Comparison of ENCODE assay signal across 1 cellular context in the genomic region with DNA sequence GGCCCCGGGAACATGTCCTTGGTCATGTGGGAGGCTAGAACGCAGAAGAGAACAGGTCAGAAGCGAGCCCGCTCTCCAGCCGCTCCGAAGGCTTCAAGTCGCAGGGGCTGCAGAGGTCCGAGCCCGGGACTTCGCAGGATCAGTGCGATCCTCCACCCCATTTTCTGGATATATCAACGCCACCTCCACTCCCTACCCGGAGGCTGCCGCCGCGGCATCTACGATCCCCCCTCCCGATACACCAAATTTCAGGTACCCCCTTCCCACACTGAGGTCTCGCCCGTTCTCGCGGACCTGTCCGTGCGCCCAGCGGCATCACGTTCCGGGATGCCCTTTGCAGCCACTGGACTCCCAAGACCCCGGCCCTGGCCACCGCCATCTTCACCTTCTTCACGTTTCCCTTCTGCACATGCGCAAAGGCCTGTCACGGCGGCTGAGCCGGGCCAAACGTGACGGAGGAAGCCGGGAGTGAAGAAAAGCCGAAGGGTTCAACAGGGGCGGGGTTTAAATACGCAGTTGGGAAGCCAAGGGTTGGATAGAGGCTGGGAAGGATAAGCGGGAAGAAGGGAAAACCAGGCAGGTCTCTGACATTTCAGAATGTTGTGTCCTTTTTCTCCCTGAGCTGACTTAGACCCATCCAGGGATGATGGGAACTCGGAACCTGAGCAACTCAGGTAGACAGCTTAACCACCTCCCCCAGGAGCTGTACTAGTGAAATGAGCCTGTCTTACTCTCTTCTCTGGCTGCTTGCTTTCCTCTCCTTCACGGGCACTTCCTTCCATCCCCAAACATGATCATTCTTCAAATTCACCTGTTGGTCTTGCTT.
TF ChIP-seq lines count a peak whose summit lies in the region.

NDUFB8 (minus strand) TSS at position 399 of the 826 bp plus-strand sequence; CDS start at position 379, 20 bp downstream.

TF ChIP-seq in K562, 482 proteins besides CTCF, POLR2A, EP300 and RAD21 (continued from another document and continues in another):
- no peak for TF ChIP-seq BRF2 (IDR thresholded peaks at IDR 0.05; ENCODE audit: borderline replicate concordance, insufficient read depth, insufficient read length)
- peak; percentile 63 for TF ChIP-seq POLR2AphosphoS5 (IDR thresholded peaks at IDR 0.05; ENCODE audit: control insufficient read depth, insufficient read depth, low read depth, low read length)
- TF ChIP-seq NONO (IDR thresholded peaks at IDR 0.05; ENCODE audit: low read depth in 2 of 2, low read length in 1 of 2) = 0 out of 4 replicates have a peak, but pooled peaks of 1 of the 2 experiments have one; percentile 38
- TF ChIP-seq, protein P1, sequence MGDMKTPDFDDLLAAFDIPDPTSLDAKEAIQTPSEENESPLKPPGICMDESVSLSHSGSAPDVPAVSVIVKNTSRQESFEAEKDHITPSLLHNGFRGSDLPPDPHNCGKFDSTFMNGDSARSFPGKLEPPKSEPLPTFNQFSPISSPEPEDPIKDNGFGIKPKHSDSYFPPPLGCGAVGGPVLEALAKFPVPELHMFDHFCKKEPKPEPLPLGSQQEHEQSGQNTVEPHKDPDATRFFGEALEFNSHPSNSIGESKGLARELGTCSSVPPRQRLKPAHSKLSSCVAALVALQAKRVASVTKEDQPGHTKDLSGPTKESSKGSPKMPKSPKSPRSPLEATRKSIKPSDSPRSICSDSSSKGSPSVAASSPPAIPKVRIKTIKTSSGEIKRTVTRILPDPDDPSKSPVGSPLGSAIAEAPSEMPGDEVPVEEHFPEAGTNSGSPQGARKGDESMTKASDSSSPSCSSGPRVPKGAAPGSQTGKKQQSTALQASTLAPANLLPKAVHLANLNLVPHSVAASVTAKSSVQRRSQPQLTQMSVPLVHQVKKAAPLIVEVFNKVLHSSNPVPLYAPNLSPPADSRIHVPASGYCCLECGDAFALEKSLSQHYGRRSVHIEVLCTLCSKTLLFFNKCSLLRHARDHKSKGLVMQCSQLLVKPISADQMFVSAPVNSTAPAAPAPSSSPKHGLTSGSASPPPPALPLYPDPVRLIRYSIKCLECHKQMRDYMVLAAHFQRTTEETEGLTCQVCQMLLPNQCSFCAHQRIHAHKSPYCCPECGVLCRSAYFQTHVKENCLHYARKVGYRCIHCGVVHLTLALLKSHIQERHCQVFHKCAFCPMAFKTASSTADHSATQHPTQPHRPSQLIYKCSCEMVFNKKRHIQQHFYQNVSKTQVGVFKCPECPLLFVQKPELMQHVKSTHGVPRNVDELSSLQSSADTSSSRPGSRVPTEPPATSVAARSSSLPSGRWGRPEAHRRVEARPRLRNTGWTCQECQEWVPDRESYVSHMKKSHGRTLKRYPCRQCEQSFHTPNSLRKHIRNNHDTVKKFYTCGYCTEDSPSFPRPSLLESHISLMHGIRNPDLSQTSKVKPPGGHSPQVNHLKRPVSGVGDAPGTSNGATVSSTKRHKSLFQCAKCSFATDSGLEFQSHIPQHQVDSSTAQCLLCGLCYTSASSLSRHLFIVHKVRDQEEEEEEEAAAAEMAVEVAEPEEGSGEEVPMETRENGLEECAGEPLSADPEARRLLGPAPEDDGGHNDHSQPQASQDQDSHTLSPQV (IDR thresholded peaks at IDR 0.05) = peak; percentile 30; the same call in 1 of the 2 replicates
- TF ChIP-seq ZBTB7A (IDR thresholded peaks at IDR 0.05; ENCODE audit: borderline replicate concordance, control insufficient read depth, low read depth, low read length) = 0 out of 2 replicates have a peak, but pooled peaks have one; percentile 33
- no peak for TF ChIP-seq GATA2 (CRISPR knock-in tag; IDR thresholded peaks at IDR 0.05)
- no peak for TF ChIP-seq BRD4 (IDR thresholded peaks at IDR 0.05)
- 0 out of 2 replicates have a peak, but pooled peaks have one; percentile 32 for TF ChIP-seq ZNF24 (IDR thresholded peaks at IDR 0.05)
- TF ChIP-seq, protein P2, sequence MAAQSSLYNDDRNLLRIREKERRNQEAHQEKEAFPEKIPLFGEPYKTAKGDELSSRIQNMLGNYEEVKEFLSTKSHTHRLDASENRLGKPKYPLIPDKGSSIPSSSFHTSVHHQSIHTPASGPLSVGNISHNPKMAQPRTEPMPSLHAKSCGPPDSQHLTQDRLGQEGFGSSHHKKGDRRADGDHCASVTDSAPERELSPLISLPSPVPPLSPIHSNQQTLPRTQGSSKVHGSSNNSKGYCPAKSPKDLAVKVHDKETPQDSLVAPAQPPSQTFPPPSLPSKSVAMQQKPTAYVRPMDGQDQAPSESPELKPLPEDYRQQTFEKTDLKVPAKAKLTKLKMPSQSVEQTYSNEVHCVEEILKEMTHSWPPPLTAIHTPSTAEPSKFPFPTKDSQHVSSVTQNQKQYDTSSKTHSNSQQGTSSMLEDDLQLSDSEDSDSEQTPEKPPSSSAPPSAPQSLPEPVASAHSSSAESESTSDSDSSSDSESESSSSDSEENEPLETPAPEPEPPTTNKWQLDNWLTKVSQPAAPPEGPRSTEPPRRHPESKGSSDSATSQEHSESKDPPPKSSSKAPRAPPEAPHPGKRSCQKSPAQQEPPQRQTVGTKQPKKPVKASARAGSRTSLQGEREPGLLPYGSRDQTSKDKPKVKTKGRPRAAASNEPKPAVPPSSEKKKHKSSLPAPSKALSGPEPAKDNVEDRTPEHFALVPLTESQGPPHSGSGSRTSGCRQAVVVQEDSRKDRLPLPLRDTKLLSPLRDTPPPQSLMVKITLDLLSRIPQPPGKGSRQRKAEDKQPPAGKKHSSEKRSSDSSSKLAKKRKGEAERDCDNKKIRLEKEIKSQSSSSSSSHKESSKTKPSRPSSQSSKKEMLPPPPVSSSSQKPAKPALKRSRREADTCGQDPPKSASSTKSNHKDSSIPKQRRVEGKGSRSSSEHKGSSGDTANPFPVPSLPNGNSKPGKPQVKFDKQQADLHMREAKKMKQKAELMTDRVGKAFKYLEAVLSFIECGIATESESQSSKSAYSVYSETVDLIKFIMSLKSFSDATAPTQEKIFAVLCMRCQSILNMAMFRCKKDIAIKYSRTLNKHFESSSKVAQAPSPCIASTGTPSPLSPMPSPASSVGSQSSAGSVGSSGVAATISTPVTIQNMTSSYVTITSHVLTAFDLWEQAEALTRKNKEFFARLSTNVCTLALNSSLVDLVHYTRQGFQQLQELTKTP (IDR thresholded peaks at IDR 0.05; ENCODE audit: low read depth in 1 of 2, partially characterized antibody in 2 of 2) = peak in 1 of 2 experiments; percentile 45
- TF ChIP-seq TFE3 (CRISPR knock-in tag; IDR thresholded peaks at IDR 0.05) = no peak
- TF ChIP-seq TAF7 (tag; IDR thresholded peaks at IDR 0.05) = peak; percentile 73
- peak; percentile 16; the same call in 1 of the 2 replicates for TF ChIP-seq NFIC (IDR thresholded peaks at IDR 0.05)
- TF ChIP-seq, protein P3, sequence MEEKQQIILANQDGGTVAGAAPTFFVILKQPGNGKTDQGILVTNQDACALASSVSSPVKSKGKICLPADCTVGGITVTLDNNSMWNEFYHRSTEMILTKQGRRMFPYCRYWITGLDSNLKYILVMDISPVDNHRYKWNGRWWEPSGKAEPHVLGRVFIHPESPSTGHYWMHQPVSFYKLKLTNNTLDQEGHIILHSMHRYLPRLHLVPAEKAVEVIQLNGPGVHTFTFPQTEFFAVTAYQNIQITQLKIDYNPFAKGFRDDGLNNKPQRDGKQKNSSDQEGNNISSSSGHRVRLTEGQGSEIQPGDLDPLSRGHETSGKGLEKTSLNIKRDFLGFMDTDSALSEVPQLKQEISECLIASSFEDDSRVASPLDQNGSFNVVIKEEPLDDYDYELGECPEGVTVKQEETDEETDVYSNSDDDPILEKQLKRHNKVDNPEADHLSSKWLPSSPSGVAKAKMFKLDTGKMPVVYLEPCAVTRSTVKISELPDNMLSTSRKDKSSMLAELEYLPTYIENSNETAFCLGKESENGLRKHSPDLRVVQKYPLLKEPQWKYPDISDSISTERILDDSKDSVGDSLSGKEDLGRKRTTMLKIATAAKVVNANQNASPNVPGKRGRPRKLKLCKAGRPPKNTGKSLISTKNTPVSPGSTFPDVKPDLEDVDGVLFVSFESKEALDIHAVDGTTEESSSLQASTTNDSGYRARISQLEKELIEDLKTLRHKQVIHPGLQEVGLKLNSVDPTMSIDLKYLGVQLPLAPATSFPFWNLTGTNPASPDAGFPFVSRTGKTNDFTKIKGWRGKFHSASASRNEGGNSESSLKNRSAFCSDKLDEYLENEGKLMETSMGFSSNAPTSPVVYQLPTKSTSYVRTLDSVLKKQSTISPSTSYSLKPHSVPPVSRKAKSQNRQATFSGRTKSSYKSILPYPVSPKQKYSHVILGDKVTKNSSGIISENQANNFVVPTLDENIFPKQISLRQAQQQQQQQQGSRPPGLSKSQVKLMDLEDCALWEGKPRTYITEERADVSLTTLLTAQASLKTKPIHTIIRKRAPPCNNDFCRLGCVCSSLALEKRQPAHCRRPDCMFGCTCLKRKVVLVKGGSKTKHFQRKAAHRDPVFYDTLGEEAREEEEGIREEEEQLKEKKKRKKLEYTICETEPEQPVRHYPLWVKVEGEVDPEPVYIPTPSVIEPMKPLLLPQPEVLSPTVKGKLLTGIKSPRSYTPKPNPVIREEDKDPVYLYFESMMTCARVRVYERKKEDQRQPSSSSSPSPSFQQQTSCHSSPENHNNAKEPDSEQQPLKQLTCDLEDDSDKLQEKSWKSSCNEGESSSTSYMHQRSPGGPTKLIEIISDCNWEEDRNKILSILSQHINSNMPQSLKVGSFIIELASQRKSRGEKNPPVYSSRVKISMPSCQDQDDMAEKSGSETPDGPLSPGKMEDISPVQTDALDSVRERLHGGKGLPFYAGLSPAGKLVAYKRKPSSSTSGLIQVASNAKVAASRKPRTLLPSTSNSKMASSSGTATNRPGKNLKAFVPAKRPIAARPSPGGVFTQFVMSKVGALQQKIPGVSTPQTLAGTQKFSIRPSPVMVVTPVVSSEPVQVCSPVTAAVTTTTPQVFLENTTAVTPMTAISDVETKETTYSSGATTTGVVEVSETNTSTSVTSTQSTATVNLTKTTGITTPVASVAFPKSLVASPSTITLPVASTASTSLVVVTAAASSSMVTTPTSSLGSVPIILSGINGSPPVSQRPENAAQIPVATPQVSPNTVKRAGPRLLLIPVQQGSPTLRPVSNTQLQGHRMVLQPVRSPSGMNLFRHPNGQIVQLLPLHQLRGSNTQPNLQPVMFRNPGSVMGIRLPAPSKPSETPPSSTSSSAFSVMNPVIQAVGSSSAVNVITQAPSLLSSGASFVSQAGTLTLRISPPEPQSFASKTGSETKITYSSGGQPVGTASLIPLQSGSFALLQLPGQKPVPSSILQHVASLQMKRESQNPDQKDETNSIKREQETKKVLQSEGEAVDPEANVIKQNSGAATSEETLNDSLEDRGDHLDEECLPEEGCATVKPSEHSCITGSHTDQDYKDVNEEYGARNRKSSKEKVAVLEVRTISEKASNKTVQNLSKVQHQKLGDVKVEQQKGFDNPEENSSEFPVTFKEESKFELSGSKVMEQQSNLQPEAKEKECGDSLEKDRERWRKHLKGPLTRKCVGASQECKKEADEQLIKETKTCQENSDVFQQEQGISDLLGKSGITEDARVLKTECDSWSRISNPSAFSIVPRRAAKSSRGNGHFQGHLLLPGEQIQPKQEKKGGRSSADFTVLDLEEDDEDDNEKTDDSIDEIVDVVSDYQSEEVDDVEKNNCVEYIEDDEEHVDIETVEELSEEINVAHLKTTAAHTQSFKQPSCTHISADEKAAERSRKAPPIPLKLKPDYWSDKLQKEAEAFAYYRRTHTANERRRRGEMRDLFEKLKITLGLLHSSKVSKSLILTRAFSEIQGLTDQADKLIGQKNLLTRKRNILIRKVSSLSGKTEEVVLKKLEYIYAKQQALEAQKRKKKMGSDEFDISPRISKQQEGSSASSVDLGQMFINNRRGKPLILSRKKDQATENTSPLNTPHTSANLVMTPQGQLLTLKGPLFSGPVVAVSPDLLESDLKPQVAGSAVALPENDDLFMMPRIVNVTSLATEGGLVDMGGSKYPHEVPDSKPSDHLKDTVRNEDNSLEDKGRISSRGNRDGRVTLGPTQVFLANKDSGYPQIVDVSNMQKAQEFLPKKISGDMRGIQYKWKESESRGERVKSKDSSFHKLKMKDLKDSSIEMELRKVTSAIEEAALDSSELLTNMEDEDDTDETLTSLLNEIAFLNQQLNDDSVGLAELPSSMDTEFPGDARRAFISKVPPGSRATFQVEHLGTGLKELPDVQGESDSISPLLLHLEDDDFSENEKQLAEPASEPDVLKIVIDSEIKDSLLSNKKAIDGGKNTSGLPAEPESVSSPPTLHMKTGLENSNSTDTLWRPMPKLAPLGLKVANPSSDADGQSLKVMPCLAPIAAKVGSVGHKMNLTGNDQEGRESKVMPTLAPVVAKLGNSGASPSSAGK (IDR thresholded peaks at IDR 0.05) = peak; percentile 11; the same call in 1 of the 2 replicates
- 0 out of 2 replicates have a peak, but pooled peaks have one; percentile 47 for TF ChIP-seq MBD2 (IDR thresholded peaks at IDR 0.05; ENCODE audit: borderline replicate concordance, low read depth)
- peak; percentile 45; the same call in 1 of the 2 replicates for TF ChIP-seq SIN3B (IDR thresholded peaks at IDR 0.05; ENCODE audit: low read depth)
- 0 out of 2 replicates have a peak, but pooled peaks have one; percentile 24 for TF ChIP-seq MYC (IDR thresholded peaks at IDR 0.05; ENCODE audit: low read depth, low read length)
- no peak for TF ChIP-seq MYC (CRISPR knock-in tag; IDR thresholded peaks at IDR 0.05; ENCODE audit: borderline replicate concordance, low read depth)
- TF ChIP-seq RBFOX2 (IDR thresholded peaks at IDR 0.05; ENCODE audit: low read depth, low read length) = peak; percentile 80
- TF ChIP-seq, protein P4, sequence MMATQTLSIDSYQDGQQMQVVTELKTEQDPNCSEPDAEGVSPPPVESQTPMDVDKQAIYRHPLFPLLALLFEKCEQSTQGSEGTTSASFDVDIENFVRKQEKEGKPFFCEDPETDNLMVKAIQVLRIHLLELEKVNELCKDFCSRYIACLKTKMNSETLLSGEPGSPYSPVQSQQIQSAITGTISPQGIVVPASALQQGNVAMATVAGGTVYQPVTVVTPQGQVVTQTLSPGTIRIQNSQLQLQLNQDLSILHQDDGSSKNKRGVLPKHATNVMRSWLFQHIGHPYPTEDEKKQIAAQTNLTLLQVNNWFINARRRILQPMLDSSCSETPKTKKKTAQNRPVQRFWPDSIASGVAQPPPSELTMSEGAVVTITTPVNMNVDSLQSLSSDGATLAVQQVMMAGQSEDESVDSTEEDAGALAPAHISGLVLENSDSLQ (IDR thresholded peaks at IDR 0.05) = peak; percentile 42
- peak; percentile 71 for TF ChIP-seq TAF9B (IDR thresholded peaks at IDR 0.05; ENCODE audit: partially characterized antibody)
- 0 out of 2 replicates have a peak, but pooled peaks have one; percentile 16 for TF ChIP-seq CXXC5 (CRISPR knock-in tag; IDR thresholded peaks at IDR 0.05)
- TF ChIP-seq ATF1 (CRISPR knock-in tag; IDR thresholded peaks at IDR 0.05) = no peak
- TF ChIP-seq ATF1 (tag; IDR thresholded peaks at IDR 0.05) = peak; percentile 70
- TF ChIP-seq NFRKB (IDR thresholded peaks at IDR 0.05; ENCODE audit: low read depth) = peak; percentile 89
